ENCODE assay signal across 8 cellular contexts in the genomic region with DNA sequence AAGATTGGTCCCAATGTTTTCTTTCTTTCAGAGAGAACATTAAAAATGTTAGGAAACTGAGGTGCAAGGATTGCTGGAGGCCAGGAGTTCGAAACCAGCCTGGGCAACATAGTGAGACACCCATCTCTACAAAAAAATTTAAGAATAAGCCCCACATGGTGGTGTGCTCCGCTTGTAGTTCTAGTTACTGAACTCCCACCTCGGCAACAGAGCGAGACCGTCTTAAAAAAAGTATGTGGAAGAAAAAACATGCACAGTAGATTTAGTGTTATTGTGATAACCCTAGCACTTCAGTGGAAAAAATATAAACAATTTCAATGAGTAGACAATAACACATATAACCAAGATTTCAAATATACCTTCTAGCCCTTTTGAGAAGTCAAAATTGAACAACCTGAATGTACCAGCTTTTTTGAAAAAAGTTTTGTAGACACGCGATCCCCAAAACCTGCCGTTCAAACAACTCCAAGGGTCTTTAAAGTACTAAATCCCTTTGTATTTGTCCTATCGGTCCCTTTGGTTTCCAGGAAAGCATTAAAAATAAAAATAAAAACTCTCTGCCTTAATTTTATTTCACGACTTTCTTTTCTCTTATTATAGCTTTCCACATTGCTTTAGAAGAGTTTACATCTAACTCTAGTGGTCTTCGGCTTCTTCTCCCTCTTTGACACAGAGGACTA. TPM values are rescaled to one million over a fixed set of nuclear protein-coding genes. Genes with fewer than 3 reads are reported as not detected.
A peak's percentile ranks its signal among the peaks of the same experiment; 100 is the strongest.
DNase-seq lines count a peak whose midpoint lies in the region; ATAC-seq, FAIRE-seq and TF ChIP-seq lines count a peak whose summit lies in the region.

No MANE protein-coding gene starts in this region.

- H3K4me3 ChIP-seq in HFF-Myc (replicated peaks; ENCODE audit: low read depth, low read length) (peak overlapping the region; percentile 78), astrocyte (ENCODE audit: insufficient read depth, low read depth, low read length) (peak overlapping the region; percentile 91), right lobe of liver (peak overlapping the region; percentile 74 to 80 (median 77))

- TF ChIP-seq CTCF in HFF-Myc (IDR thresholded peaks at IDR 0.05; ENCODE audit: low read depth, low read length, missing control alignments), result no peak
- TF ChIP-seq CTCF in astrocyte (IDR thresholded peaks at IDR 0.05; ENCODE audit: insufficient read depth, low read depth, low read length), result no peak
- no peak for TF ChIP-seq CTCF in right lobe of liver (IDR thresholded peaks at IDR 0.05)
- no peak for TF ChIP-seq CTCF in type B pancreatic cell (conservative IDR thresholded peaks at IDR 0.05)

- H3K4me1 Mint-ChIP-seq in astrocyte (ENCODE audit: low read depth, unreplicated experiment) (peaks cover 15% of the 10 kb centered on the region), type B pancreatic cell (ENCODE audit: unreplicated experiment) (peaks cover 20% of the 10 kb centered on the region)

- H3K4me1 ChIP-seq in astrocyte (ENCODE audit: insufficient read depth, low read length) (peaks cover 11% of the 10 kb centered on the region), right lobe of liver (peaks cover 0 to 29% (median 10%) of the 10 kb centered on the region in 4 donors)

- H2AFZ ChIP-seq in astrocyte (ENCODE audit: low read depth, low read length), result peak overlapping the region; percentile 83

- H3K36me3 ChIP-seq in astrocyte (ENCODE audit: insufficient read depth, low read length) (no peaks in the 10 kb centered on the region), right lobe of liver (no peaks in the 10 kb centered on the region)

- FAIRE-seq in astrocyte (lab: Jason Lieb, UNC), result no peak

- H3K9me3 Mint-ChIP-seq in astrocyte (ENCODE audit: unreplicated experiment) (no peaks in the 10 kb centered on the region), type B pancreatic cell (peaks cover 4% of the 10 kb centered on the region)

- H3K79me2 ChIP-seq in astrocyte (ENCODE audit: insufficient read depth, low read length), result peaks cover 38% of the 10 kb centered on the region

- peak overlapping the region; percentile 97 for H3K27ac Mint-ChIP-seq in astrocyte (ENCODE audit: unreplicated experiment)
- H3K27ac Mint-ChIP-seq in type B pancreatic cell, result peak overlapping the region; percentile 97

- 14% methylated on average over 11 of the region's 11 CpGs for WGBS in right lobe of liver (ENCODE audit: insufficient coverage, low coverage, low lambda C conversion rate, missing lambda C conversion rate)

- peak overlapping the region; percentile 91 for H3K27ac ChIP-seq in astrocyte (ENCODE audit: low read depth, low read length)
- peak overlapping the region; percentile 95 to 96 (median 95) for H3K27ac ChIP-seq in right lobe of liver

- ATAC-seq in right lobe of liver (no peak), HG03520 (IDR thresholded peaks at IDR 0.05; ENCODE audit: unreplicated experiment) (no peak)

- H3K9ac ChIP-seq in astrocyte (ENCODE audit: low read length), result peak overlapping the region; percentile 99

- H3K4me3 Mint-ChIP-seq in astrocyte (ENCODE audit: unreplicated experiment) (peak overlapping the region; percentile 100), type B pancreatic cell (peak overlapping the region; percentile 94)

- peaks cover 22% of the 10 kb centered on the region for H4K20me1 ChIP-seq in astrocyte (ENCODE audit: insufficient read depth, low read length)

- no peaks in the 10 kb centered on the region for H3K9me3 ChIP-seq in astrocyte (ENCODE audit: insufficient read depth, low read depth, low read length)
- H3K9me3 ChIP-seq in right lobe of liver, result no peaks in the 10 kb centered on the region

- H3K4me2 ChIP-seq in astrocyte (ENCODE audit: low read length), result peak overlapping the region; percentile 95

- intact Hi-C loops in right lobe of liver (cut with DNase I), result no loop called here

- H3K36me3 Mint-ChIP-seq in astrocyte (ENCODE audit: low read depth, unreplicated experiment) (peaks cover 2% of the 10 kb centered on the region), type B pancreatic cell (peaks cover 5% of the 10 kb centered on the region)

- DNase-seq in A172 (ENCODE audit: low spot score), result peak; percentile 31
- no peak for DNase-seq in HFF-Myc (ENCODE audit: extremely low read depth, low read depth)
- peak; percentile 23 for DNase-seq in astrocyte (ENCODE audit: low read depth)
- DNase-seq in right lobe of liver, result no peak
- no peak for DNase-seq in type B pancreatic cell (ENCODE audit: extremely low spot score, unreplicated experiment)
- DNase-seq in ecto neural progenitor cell (ENCODE audit: low spot score), result no peak
- no peak for DNase-seq in stimulated activated CD4-positive, alpha-beta T cell treated with anti-CD3 and anti-CD28 coated beads, Interleukin-4, amount 100 ng/mL, for 1 hour

- H3K27me3 Mint-ChIP-seq in astrocyte (ENCODE audit: low read depth, unreplicated experiment) (no peaks in the 10 kb centered on the region), type B pancreatic cell (no peaks in the 10 kb centered on the region)

- TF ChIP-seq POLR2A in right lobe of liver (IDR thresholded peaks at IDR 0.05), result no peak

- H3K27me3 ChIP-seq in astrocyte (ENCODE audit: insufficient read depth, low read length) (no peaks in the 10 kb centered on the region), right lobe of liver (no peaks in the 10 kb centered on the region)

RNA-seq across cellular contexts. Expression of gene ANO6, which starts 1.0 kb away (rescaled TPM):
- 99.9 and 105 TPM in 2 replicates for total RNA-seq in A172 (2014; rRNA removed; shearing (Covaris generic))
- 111 and 113 TPM in 2 replicates for total RNA-seq in astrocyte
- total RNA-seq in right lobe of liver, result 10 to 100 TPM; 41.8 to 78.5 (median 48.9) TPM
- total RNA-seq in type B pancreatic cell (ENCODE audit: low replicate concordance), result 35.0 and 38.1 TPM in 2 replicates

Comparison
In these comparisons a context has a peak if more than half of its experiments do, and no peak if none do; other contexts are left out.
1. DNase-seq: peak in A172 (single experiment) and astrocyte (single experiment); none in HFF-Myc (single experiment), right lobe of liver (0 of 3), type B pancreatic cell (single experiment), ecto neural progenitor cell (single experiment) and stimulated activated CD4-positive, alpha-beta T cell treated with anti-CD3 and anti-CD28 coated beads, Interleukin-4, amount 100 ng/mL, for 1 hour (single experiment).
2. Peak in every context shown above with its lines, with median percentiles within 50 percentile points of each other: H3K4me3 ChIP-seq.